ENCODE assay signal across 13 cellular contexts in genomic region chr18:8949206-8949605, GRCh38.
DNase-seq lines count a peak whose midpoint lies in the region; ATAC-seq and TF ChIP-seq lines count a peak whose summit lies in the region.
"Had no signal": no experiment of that assay in that cellular context is flagged by ENCODE, and none has a peak within 500 bp of the region (broad histone marks: within the 10 kb centered on the region; RNA-seq: fewer than 3 reads in every experiment).

No MANE protein-coding gene starts in this region.

- peaks cover 3 to 30% (median 28%) of the 10 kb centered on the region in 4 donors for H3K4me1 ChIP-seq in esophagus muscularis mucosa

- WGBS in esophagus muscularis mucosa, result 32% methylated on average over 13 of the region's 13 CpGs

- DNase-seq in DMS79 treated with DMSO at 0.1 percent for 48 hours (lab: John Stamatoyannopoulos, UW) (peak; percentile 44), DMS79 (lab: John Stamatoyannopoulos, UW) (no peak), NCI-H510A treated with DMSO at 0.1 percent for 48 hours (lab: John Stamatoyannopoulos, UW) (peak; percentile 68), esophagus muscularis mucosa (ENCODE audit: extremely low spot score) (no peak), AG08396 (ENCODE audit: low spot score) (no peak)
- no peak for DNase-seq in activated CD4-positive, CD25-positive, alpha-beta regulatory T cell treated with anti-CD3 and anti-CD28 coated beads, Interleukin-2, amount 50 U/mL, for 72 hours
- DNase-seq: activated effector memory CD4-positive, alpha-beta T cell treated with Interleukin-2 at 50 U/mL for 16 hours; effector CD8-positive, alpha-beta T cell; immature natural killer cell; NCI-H146; T-helper 9 cell had no signal

- no peaks in the 10 kb centered on the region for H3K9me3 ChIP-seq in esophagus muscularis mucosa

- ATAC-seq in HG03159 (IDR thresholded peaks at IDR 0.05; ENCODE audit: unreplicated experiment), result no peak

- TF ChIP-seq EP300 in esophagus muscularis mucosa (IDR thresholded peaks at IDR 0.05), result no peak

- H3K4me3 ChIP-seq in esophagus muscularis mucosa, result peak overlapping the region; percentile 27 to 39 (median 36)
- H3K4me3 ChIP-seq in skin epidermis, result no peak overlapping the region

- H3K27ac ChIP-seq in esophagus muscularis mucosa (replicated peaks in 1 of 4), result peak overlapping the region; percentile 74 to 89 (median 86)
- H3K27ac ChIP-seq in skin epidermis, result peak overlapping the region in 16 of 21 experiments; percentile 8 to 82 (median 58)

- no peaks in the 10 kb centered on the region for H3K36me3 ChIP-seq in esophagus muscularis mucosa

- no peak for TF ChIP-seq POLR2A in esophagus muscularis mucosa (IDR thresholded peaks at IDR 0.05; ENCODE audit: low read depth)

- TF ChIP-seq CTCF in esophagus muscularis mucosa (IDR thresholded peaks at IDR 0.05), result no peak

- intact Hi-C loops in esophagus muscularis mucosa (cut with DNase I), result loop anchor here (5.0 kb wide), 2 partner anchors 188 to 242 kb away; partner anchors contain the start of genes ANKRD12 and MTCL1

- no peaks in the 10 kb centered on the region for H3K27me3 ChIP-seq in esophagus muscularis mucosa

Comparison
In these comparisons a context has a peak if more than half of its experiments do, and no peak if none do; other contexts are left out.
1. DNase-seq: peak in DMS79 treated with DMSO at 0.1 percent for 48 hours (single experiment) and NCI-H510A treated with DMSO at 0.1 percent for 48 hours (single experiment); none in DMS79 (single experiment), esophagus muscularis mucosa (single experiment), AG08396 (single experiment) and activated CD4-positive, CD25-positive, alpha-beta regulatory T cell treated with anti-CD3 and anti-CD28 coated beads, Interleukin-2, amount 50 U/mL, for 72 hours (single experiment).
2. H3K4me3 ChIP-seq: peak in esophagus muscularis mucosa (4 of 4); none in skin epidermis (0 of 7).